In genomic region chr14:35406090-35406489, GRCh38 we compare ENCODE assay signal across 9 cellular contexts. TPM values are rescaled to one million over a fixed set of nuclear protein-coding genes. Genes with fewer than 3 reads are reported as not detected.
DNase-seq lines count a peak whose midpoint lies in the region; ATAC-seq and TF ChIP-seq lines count a peak whose summit lies in the region.
"Had no signal": no experiment of that assay in that cellular context is flagged by ENCODE, and none has a peak within 500 bp of the region (broad histone marks: within the 10 kb centered on the region; RNA-seq: fewer than 3 reads in every experiment).

No MANE protein-coding gene starts in this region.

- H3K4me1 Mint-ChIP-seq in natural killer cell = peaks cover 51 to 57% of the 10 kb centered on the region in 2 donors

- H3K4me1 ChIP-seq in left ventricle myocardium inferior (peaks cover 79% of the 10 kb centered on the region), mammary epithelial cell (ENCODE audit: insufficient read depth, low read length) (peaks cover 35% of the 10 kb centered on the region)

- H3K27ac Mint-ChIP-seq in natural killer cell = peak overlapping the region; percentile 98

- dilution Hi-C loops in mammary epithelial cell (cut with HindIII; ENCODE audit: low sequenced_read_pairs) = no loop called here

- TF ChIP-seq CTCF in left ventricle myocardium inferior (IDR thresholded peaks at IDR 0.05; ENCODE audit: borderline replicate concordance) (no peak), mammary epithelial cell (conservative IDR thresholded peaks at IDR 0.05 in 1 of 2, IDR thresholded peaks at IDR 0.05 in 1 of 2; ENCODE audit: extremely low read depth in 1 of 2, insufficient read depth in 1 of 2, low read depth in 1 of 2, low read length in 2 of 2) (no peak), natural killer cell (IDR thresholded peaks at IDR 0.05) (no peak)

- no peaks in the 10 kb centered on the region for H4K20me1 ChIP-seq in mammary epithelial cell (ENCODE audit: insufficient read depth, low read length)

- H3K27ac ChIP-seq in left ventricle myocardium inferior (replicated peaks) (peak overlapping the region; percentile 100), mammary epithelial cell (ENCODE audit: insufficient read depth, low read depth, low read length) (no peak overlapping the region)

- ATAC-seq in left cardiac atrium (no peak), natural killer cell (no peak), GM21390 (IDR thresholded peaks at IDR 0.05; ENCODE audit: unreplicated experiment) (no peak)

- H3K36me3 ChIP-seq in left ventricle myocardium inferior (peaks cover 26% of the 10 kb centered on the region), mammary epithelial cell (ENCODE audit: insufficient read depth, low read length) (peaks cover 21% of the 10 kb centered on the region)

- H3K9ac ChIP-seq in mammary epithelial cell (ENCODE audit: insufficient read depth, low read length) = no peak overlapping the region

- no peaks in the 10 kb centered on the region for H3K9me3 ChIP-seq in left ventricle myocardium inferior (replicated peaks)
- no peaks in the 10 kb centered on the region for H3K9me3 ChIP-seq in mammary epithelial cell (replicated peaks; ENCODE audit: insufficient read depth, low read length)

- in situ Hi-C loops in mammary epithelial cell (cut with MboI; ENCODE audit: low sequenced_read_pairs in 2 of 2) = loop anchor here (5.0 to 25.0 kb wide), 5 partner anchors 111 to 844 kb away; partner anchors contain the start of gene PSMA6 (in 1 of the 2)

- H3K79me2 ChIP-seq in mammary epithelial cell (ENCODE audit: insufficient read depth, low read length) = peaks cover 30% of the 10 kb centered on the region

- no TSS peak for BruUV-seq in mammary epithelial cell (replicated peaks; lab: Mats Ljungman, UMichigan)

- intact Hi-C loops in left ventricle myocardium inferior (cut with micrococcal nuclease) = loop anchor here (5.0 to 10.0 kb wide), 2 partner anchors 71 to 114 kb away; partner anchors contain the start of gene PSMA6
- intact Hi-C loops in left cardiac atrium (cut with DNase I) = loop anchor here in 1 of 2 donors (2.0 to 5.0 kb wide), 2 partner anchors 191 to 359 kb away; partner anchors contain the start of gene FAM177A1
- intact Hi-C loops in mammary epithelial cell (cut with micrococcal nuclease) = loop anchor here (5.0 kb wide), 1 partner anchor 359 kb away; the partner anchor contains the start of gene FAM177A1
- intact Hi-C loops in natural killer cell (cut with micrococcal nuclease) = no loop called here
- intact Hi-C loops in head of caudate nucleus (cut with DNase I) = loop anchor here (5.0 to 10.0 kb wide), 5 partner anchors 181 to 419 kb away; partner anchors contain the start of genes BRMS1L, FAM177A1, PPP2R3C and PRORP

- H3K27me3 ChIP-seq in left ventricle myocardium inferior (ENCODE audit: low read depth) (no peaks in the 10 kb centered on the region), mammary epithelial cell (ENCODE audit: insufficient read depth, low read length) (no peaks in the 10 kb centered on the region)

- no peak overlapping the region for H3K4me2 ChIP-seq in mammary epithelial cell (ENCODE audit: insufficient read depth, low read depth, low read length)

- peak overlapping the region; percentile 92 for H2AFZ ChIP-seq in mammary epithelial cell (ENCODE audit: low read depth, low read length)

- CTCF ChIA-PET in mammary epithelial cell (lab: Charles Lee; ENCODE audit: low non-redundant PET) = no interaction called here

- peak overlapping the region; percentile 89 for H3K4me3 ChIP-seq in left ventricle myocardium inferior
- H3K4me3 ChIP-seq in mammary epithelial cell (replicated peaks in 1 of 3; ENCODE audit: insufficient read depth in 1 of 3, low read depth in 2 of 3, low read length in 3 of 3) = no peak overlapping the region

- 93% methylated on average over 2 of the region's 2 CpGs for WGBS in mammary epithelial cell (ENCODE audit: low coverage, missing lambda C conversion rate)

- H3K9me3 Mint-ChIP-seq in natural killer cell = no peaks in the 10 kb centered on the region

- no peaks in the 10 kb centered on the region for H3K27me3 Mint-ChIP-seq in natural killer cell (ENCODE audit: low read depth in 2 of 2)

- peak overlapping the region; percentile 99 for H3K4me3 Mint-ChIP-seq in natural killer cell

- peaks cover 20% of the 10 kb centered on the region for H3K36me3 Mint-ChIP-seq in natural killer cell

- DNase-seq in left ventricle myocardium inferior (no peak), left cardiac atrium (no peak), mammary epithelial cell (no peak), natural killer cell (no peak), NCI-H345 treated with DMSO at 0.1 percent for 48 hours (lab: John Stamatoyannopoulos, UW; ENCODE audit: unreplicated experiment) (no peak), head of caudate nucleus (no peak), activated gamma-delta T cell treated with Interleukin-2 at 50 U/mL for 16 hours (no peak)
- DNase-seq: stimulated activated naive CD4-positive, alpha-beta T cell treated with Interleukin-2 at 50 U/mL for 16 hours had no signal

RNA-seq across cellular contexts. Expression of gene NFKBIA, which starts 1.5 kb away (rescaled TPM):
- total RNA-seq in left ventricle myocardium inferior = 78.0 TPM
- 100 to 1,000 TPM in 1 of 2 donors, 10 to 100 TPM in 1; 99.0 to 103 TPM for total RNA-seq in left cardiac atrium
- 10 to 100 TPM; 81.0 to 86.7 TPM for total RNA-seq in mammary epithelial cell
- polyA plus RNA-seq in mammary epithelial cell = 59.8 TPM
- polyA minus RNA-seq in mammary epithelial cell = 117 TPM
- 1,000 to 10,000 TPM; 2,039 to 3,339 (median 2,499) TPM for total RNA-seq in natural killer cell

Comparison
In these comparisons a context has a peak if more than half of its experiments do, and no peak if none do; other contexts are left out.
1. RNA of gene NFKBIA, which starts 1.5 kb away (total RNA-seq): 2,039 to 3,339 TPM in natural killer cell; 99.0 to 103 TPM in left cardiac atrium, 81.0 to 86.7 TPM in mammary epithelial cell and 78.0 TPM in left ventricle myocardium inferior (single experiment); every median in the first group is over 10 times any median in the second.